ENCODE assay signal across 8 cellular contexts in the genomic region with DNA sequence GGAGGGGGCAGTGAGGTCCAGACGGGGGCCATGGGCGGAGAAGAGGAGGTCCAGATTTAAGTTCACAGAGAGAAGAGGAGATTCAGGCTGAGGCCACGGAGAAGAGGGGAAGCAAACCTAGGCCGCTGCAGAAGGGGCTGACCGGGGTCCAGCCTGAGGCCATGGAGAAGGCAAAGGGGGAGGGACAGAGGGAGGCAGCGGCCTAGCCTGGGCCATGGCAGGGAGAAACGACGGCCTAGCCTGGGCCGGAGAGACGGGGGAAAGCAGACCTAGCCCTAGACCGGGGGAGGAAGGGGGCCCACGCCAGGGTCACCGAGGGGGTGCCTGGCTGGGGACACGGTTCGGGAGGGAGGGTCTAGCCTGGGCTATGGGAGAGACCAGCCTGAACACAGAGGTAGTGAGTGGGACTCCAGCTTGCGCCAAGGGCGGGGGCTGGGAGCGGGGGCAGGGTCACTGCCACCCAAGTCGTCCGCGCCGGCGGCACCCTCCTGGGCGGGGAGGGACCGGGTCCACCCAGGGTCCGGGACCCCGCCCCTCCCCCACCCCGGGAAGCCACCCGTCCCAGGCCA. TPM values are rescaled to one million over a fixed set of nuclear protein-coding genes. Genes with fewer than 3 reads are reported as not detected.
DNase-seq lines count a peak whose midpoint lies in the region; ATAC-seq, FAIRE-seq and TF ChIP-seq lines count a peak whose summit lies in the region.

No MANE protein-coding gene starts in this region.

- peaks cover 26% of the 10 kb centered on the region for H3K36me3 ChIP-seq in WERI-Rb-1

- no peaks in the 10 kb centered on the region for H3K27me3 ChIP-seq in WERI-Rb-1 (ENCODE audit: insufficient read depth, low read depth, severe bottlenecking)

- no peak for FAIRE-seq in GM12892 (lab: Jason Lieb, UNC)

- DNase-seq in AG08396 (ENCODE audit: low spot score) (peak; percentile 66), WERI-Rb-1 (no peak), fibroblast of mammary gland (ENCODE audit: low read depth) (no peak), omental fat pad (ENCODE audit: low spot score) (no peak), GM12892 (ENCODE audit: insufficient read length) (no peak), NCI-H2196 treated with DMSO at 0.1 percent for 48 hours (lab: John Stamatoyannopoulos, UW; ENCODE audit: unreplicated experiment) (no peak)

- H3K4me3 ChIP-seq in WERI-Rb-1 (ENCODE audit: low read depth, low read length) = peak overlapping the region; percentile 92
- H3K4me3 ChIP-seq in fibroblast of mammary gland (ENCODE audit: control insufficient read depth, low read depth, low read length) = peak overlapping the region; percentile 87

- H3K9me3 ChIP-seq in WERI-Rb-1 (ENCODE audit: severe bottlenecking) = no peaks in the 10 kb centered on the region

- peak overlapping the region; percentile 91 for H3K27ac ChIP-seq in WERI-Rb-1

- ATAC-seq in HG03159 (IDR thresholded peaks at IDR 0.05; ENCODE audit: unreplicated experiment) (peak; percentile 24), omental fat pad (ENCODE audit: low FRiP score) (peak; percentile 15)

- TF ChIP-seq CTCF in WERI-Rb-1 (IDR thresholded peaks at IDR 0.05; ENCODE audit: low read depth, low read length) = no peak
- TF ChIP-seq CTCF in fibroblast of mammary gland (conservative IDR thresholded peaks at IDR 0.05; ENCODE audit: control insufficient read depth, insufficient read depth, low read depth, low read length) = no peak
- no peak for TF ChIP-seq CTCF in omental fat pad (IDR thresholded peaks at IDR 0.05)

- TF ChIP-seq POLR2A in GM18526 (IDR thresholded peaks at IDR 0.05; ENCODE audit: extremely low read depth, insufficient read length) (peak; percentile 5), GM12892 (IDR thresholded peaks at IDR 0.05; ENCODE audit: low read depth, low read length) (no peak)

RNA-seq across cellular contexts. Expression of a gene that starts 0.5 kb away (rescaled TPM):
- total RNA-seq in omental fat pad = 100 to 1,000 TPM in 3 of 4 donors, 10 to 100 TPM in 1; 98.0 to 130 (median 120) TPM
- 251 TPM for polyA plus RNA-seq in GM12892 (2012; ENCODE audit: missing spikeins)
